In the genomic region with DNA sequence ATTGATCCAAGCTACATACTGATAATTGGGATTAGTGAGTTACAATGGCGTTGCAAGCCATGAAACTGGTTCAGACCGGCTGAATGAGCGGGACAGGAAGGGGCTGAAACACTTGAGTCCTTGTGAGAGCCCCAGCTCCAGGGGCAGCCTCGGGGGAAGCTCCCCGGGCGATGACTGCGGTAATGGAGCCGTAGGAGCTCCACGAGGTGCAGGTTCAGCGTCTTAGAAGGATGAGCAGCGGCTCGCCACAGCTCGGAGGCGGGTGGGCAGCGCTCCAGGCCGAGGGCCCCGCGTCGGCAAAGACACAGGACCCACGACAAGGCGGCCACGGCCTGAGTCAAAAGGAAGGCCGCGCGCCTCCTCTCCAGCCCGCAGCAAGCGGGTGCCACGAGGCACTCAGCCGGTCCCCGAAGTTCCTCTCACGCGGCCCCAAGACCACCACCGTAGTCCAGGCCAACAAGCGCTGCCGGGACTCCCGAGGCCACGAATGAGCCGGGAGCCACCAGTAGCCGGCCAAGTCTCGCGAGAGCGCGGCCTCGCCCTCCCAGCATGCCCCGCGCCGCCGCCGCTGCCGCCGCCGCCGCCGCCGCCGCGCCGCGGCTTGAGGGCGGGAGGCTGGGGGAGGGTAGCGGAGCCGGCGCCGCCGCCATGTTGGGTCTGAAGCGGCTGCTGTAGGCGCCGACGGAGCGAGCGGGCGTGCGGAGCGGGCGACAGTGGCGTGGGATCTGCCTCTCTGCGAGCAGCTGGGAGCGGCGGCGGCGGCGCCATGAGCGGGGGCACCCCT, we compare ENCODE assay signal across 8 cellular contexts. TPM values are rescaled to one million over a fixed set of nuclear protein-coding genes. Genes with fewer than 3 reads are reported as not detected.
DNase-seq lines count a peak whose midpoint lies in the region; ATAC-seq and TF ChIP-seq lines count a peak whose summit lies in the region.

A gene (plus strand): TSS at position 628 of the 784 bp plus-strand sequence. CDS start 139 bp downstream, at position 767.

- peak within 1 kb of the TSS; percentile 99 for H3K27ac Mint-ChIP-seq in activated CD4-positive, alpha-beta T cell treated with anti-CD3 and anti-CD28 coated beads, Interleukin-2, amount 10 ng/mL, durations not matched to agents 7 days and 5 days

- CTCF ChIA-PET in activated CD4-positive, alpha-beta T cell treated with anti-CD3 and anti-CD28 coated beads, Interleukin-2, amount 10 ng/mL, durations not matched to agents 7 days and 5 days (lab: Charles Lee) = interaction anchor here (0.9 to 1.8 kb wide), 6 partner anchors 9 to 394 kb away, joined by 3 to 5 read pairs (median 4); no protein-coding TSS in a partner anchor

- peak within 1 kb of the TSS; percentile 86 for H3K4me3 Mint-ChIP-seq in activated CD4-positive, alpha-beta T cell treated with anti-CD3 and anti-CD28 coated beads, Interleukin-2, amount 10 ng/mL, durations not matched to agents 7 days and 5 days

- TF ChIP-seq POLR2A in GM19099 (IDR thresholded peaks at IDR 0.05; ENCODE audit: extremely low read depth, insufficient read length, low read depth) = peak; percentile 97

- no peaks in the 10 kb centered on the region for H3K27me3 Mint-ChIP-seq in activated CD4-positive, alpha-beta T cell treated with anti-CD3 and anti-CD28 coated beads, Interleukin-2, amount 10 ng/mL, durations not matched to agents 7 days and 5 days

- H3K4me1 Mint-ChIP-seq in activated CD4-positive, alpha-beta T cell treated with anti-CD3 and anti-CD28 coated beads, Interleukin-2, amount 10 ng/mL, durations not matched to agents 7 days and 5 days = peaks cover 39% of the 10 kb centered on the region

- ATAC-seq in HG03378 (IDR thresholded peaks at IDR 0.05; ENCODE audit: unreplicated experiment) = peak; percentile 41
- ATAC-seq in left lobe of liver = peak; percentile 88

- POLR2A ChIA-PET in activated CD4-positive, alpha-beta T cell treated with anti-CD3 and anti-CD28 coated beads, Interleukin-2, amount 10 ng/mL, durations not matched to agents 7 days and 5 days (lab: Charles Lee) = interaction anchor here (0.6 to 0.7 kb wide), 2 partner anchors 16 to 33 kb away, joined by 3 to 4 read pairs; no protein-coding TSS in a partner anchor

- H3K36me3 Mint-ChIP-seq in activated CD4-positive, alpha-beta T cell treated with anti-CD3 and anti-CD28 coated beads, Interleukin-2, amount 10 ng/mL, durations not matched to agents 7 days and 5 days (ENCODE audit: low read depth) = peaks cover 19% of the 10 kb centered on the region

- no peaks in the 10 kb centered on the region for H3K9me3 Mint-ChIP-seq in activated CD4-positive, alpha-beta T cell treated with anti-CD3 and anti-CD28 coated beads, Interleukin-2, amount 10 ng/mL, durations not matched to agents 7 days and 5 days

- DNase-seq in AML-193 (lab: John Stamatoyannopoulos, UW) (peak; percentile 48 to 67), NCI-H526 (lab: John Stamatoyannopoulos, UW) (peak; percentile 78 to 98), cortex of kidney (lab: John Stamatoyannopoulos, UW) (peak; percentile 63), left lobe of liver (ENCODE audit: low spot score) (peak; percentile 93)
- DNase-seq in activated CD4-positive, alpha-beta T cell treated with anti-CD3 and anti-CD28 coated beads, Interleukin-2, amount 10 ng/mL, durations not matched to agents 7 days and 5 days = peak; percentile 90
- peak; percentile 89 to 92 for DNase-seq in stimulated activated CD4-positive, alpha-beta T cell treated with anti-CD3 and anti-CD28 coated beads, Interleukin-2, amount 100 ng/mL, for 24 hours

RNA-seq across cellular contexts. Expression of the gene that starts here (rescaled TPM):
- total RNA-seq in activated CD4-positive, alpha-beta T cell treated with anti-CD3 and anti-CD28 coated beads, Interleukin-2, amount 10 ng/mL, durations not matched to agents 7 days and 5 days = 100 to 1,000 TPM; 141 to 146 TPM
- 34.1 TPM for total RNA-seq in left lobe of liver

Comparison
In these comparisons a context has a peak if more than half of its experiments do, and no peak if none do; other contexts are left out.
1. Peak in every context shown above with its lines: DNase-seq and ATAC-seq.